In genomic region chrX:16585486-16586370, GRCh38 we compare ENCODE assay signal across 2 cellular contexts.
TF ChIP-seq lines count a peak whose summit lies in the region.

No MANE protein-coding gene starts in this region.

TF ChIP-seq in GM23338, 12 proteins besides CTCF, POLR2A, EP300 and RAD21 (continued from another document):
- no peak for TF ChIP-seq ETS1 (IDR thresholded peaks at IDR 0.05)
- TF ChIP-seq POLR2AphosphoS5 (IDR thresholded peaks at IDR 0.05; ENCODE audit: low read depth) = no peak
- TF ChIP-seq EZH2phosphoT487 (IDR thresholded peaks at IDR 0.05; ENCODE audit: unreplicated experiment) = no peak
- no peak for TF ChIP-seq EZH2 (IDR thresholded peaks at IDR 0.05; ENCODE audit: low read depth, unreplicated experiment)
- TF ChIP-seq JUNB (IDR thresholded peaks at IDR 0.05; ENCODE audit: unreplicated experiment) = no peak
- no peak for TF ChIP-seq ZNF462 (CRISPR knock-in tag; IDR thresholded peaks at IDR 0.05)
- TF ChIP-seq ZNF331 (CRISPR knock-in tag; IDR thresholded peaks at IDR 0.05; ENCODE audit: low read depth) = no peak
- TF ChIP-seq REST (IDR thresholded peaks at IDR 0.05; ENCODE audit: unreplicated experiment) = no peak

TF ChIP-seq in H1, 55 proteins besides CTCF, POLR2A, EP300 and RAD21 (continued from another document):
- no peak for TF ChIP-seq E2F6 (IDR thresholded peaks at IDR 0.05)
- no peak for TF ChIP-seq NANOG (IDR thresholded peaks at IDR 0.05; ENCODE audit: insufficient read depth, low read depth, low read length, poor library complexity, severe bottlenecking)
- TF ChIP-seq RBBP5 (IDR thresholded peaks at IDR 0.05; ENCODE audit: borderline replicate concordance, low read depth, low read length) = no peak
- no peak for TF ChIP-seq TAF7 (optimal IDR thresholded peaks at IDR 0.05; ENCODE audit: borderline replicate concordance, low read depth, low read length)
- TF ChIP-seq SIN3A (conservative IDR thresholded peaks at IDR 0.05 in 1 of 2, IDR thresholded peaks at IDR 0.05 in 1 of 2; ENCODE audit: low read depth in 1 of 2, low read length in 2 of 2) = no peak
- no peak for TF ChIP-seq BCL11A (IDR thresholded peaks at IDR 0.05; ENCODE audit: low read depth in 2 of 2, low read length in 2 of 2)
- no peak for TF ChIP-seq HDAC6 (IDR thresholded peaks at IDR 0.05; ENCODE audit: low read depth, low read length)
- TF ChIP-seq SAP30 (IDR thresholded peaks at IDR 0.05; ENCODE audit: insufficient read depth, insufficient replicate concordance, low read length) = no peak
- TF ChIP-seq ZNF274 (IDR thresholded peaks at IDR 0.05; ENCODE audit: borderline replicate concordance, extremely low read depth, low read length) = no peak
- no peak for TF ChIP-seq SP2 (IDR thresholded peaks at IDR 0.05; ENCODE audit: low read length)
- no peak for TF ChIP-seq CBX5 (IDR thresholded peaks at IDR 0.05; ENCODE audit: low read depth, low read length)
- no peak for TF ChIP-seq TAF1 (IDR thresholded peaks at IDR 0.05; ENCODE audit: low read depth, low read length)
- TF ChIP-seq POLR2AphosphoS5 (IDR thresholded peaks at IDR 0.05; ENCODE audit: low read depth, low read length) = no peak
- TF ChIP-seq RXRA (IDR thresholded peaks at IDR 0.05; ENCODE audit: insufficient read depth, low read depth, low read length) = no peak
- no peak for TF ChIP-seq BRCA1 (IDR thresholded peaks at IDR 0.05; ENCODE audit: low read depth, low read length)
- no peak for TF ChIP-seq MAX (IDR thresholded peaks at IDR 0.05)
- TF ChIP-seq KDM4A (IDR thresholded peaks at IDR 0.05; ENCODE audit: low read depth, low read length, severe bottlenecking) = no peak
